ENCODE assay signal across 12 cellular contexts in the genomic region with DNA sequence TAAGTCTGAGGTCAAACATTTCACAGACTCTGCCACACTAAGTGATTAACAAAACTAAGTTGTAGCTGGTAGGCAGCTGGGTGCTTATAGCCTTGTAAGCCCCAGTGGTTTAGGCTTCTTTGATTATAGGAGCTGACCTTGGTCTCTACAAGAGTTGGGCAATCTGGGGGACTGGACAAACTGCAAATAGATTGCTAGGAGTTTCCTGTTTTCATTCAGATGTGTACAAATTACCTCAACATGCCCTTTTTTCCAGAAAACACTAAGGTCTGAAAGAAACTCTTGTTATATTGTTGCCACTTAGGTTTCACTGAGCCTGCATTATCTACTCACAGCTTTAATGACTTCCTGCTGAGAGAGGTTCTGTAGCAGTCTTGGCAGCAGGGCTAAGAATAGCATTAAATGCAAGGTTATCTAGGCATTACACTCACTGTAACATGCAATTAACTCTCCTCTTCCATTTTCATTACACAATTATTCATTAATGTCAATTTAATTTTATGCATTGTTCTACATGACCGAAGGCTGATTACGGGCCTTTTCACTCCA.
DNase-seq lines count a peak whose midpoint lies in the region; ATAC-seq, FAIRE-seq and TF ChIP-seq lines count a peak whose summit lies in the region.
"Had no signal": no experiment of that assay in that cellular context is flagged by ENCODE, and none has a peak within 500 bp of the region (broad histone marks: within the 10 kb centered on the region; RNA-seq: fewer than 3 reads in every experiment).

No MANE protein-coding gene starts in this region.

- H3K27ac ChIP-seq in HUES6 (ENCODE audit: low read depth, low read length) (peak overlapping the region; percentile 48; the same call in 1 of the 2 replicates), K562 (ENCODE audit: extremely low read depth, low read depth, low read length) (peak overlapping the region; percentile 52; the same call in 1 of the 3 replicates)
- H3K27ac ChIP-seq: left lung had no signal

- intact Hi-C loops in K562 (cut with micrococcal nuclease): no loop called here

- H3K9me1 ChIP-seq in K562 (ENCODE audit: control insufficient read depth, insufficient read depth, low read length): no peaks in the 10 kb centered on the region

- peak; percentile 13; the same call in 1 of the 2 replicates for TF ChIP-seq EP300 in K562 (IDR thresholded peaks at IDR 0.05; ENCODE audit: low read length)

- in situ Hi-C loops in K562 (cut with MboI): no loop called here

- POLR2A ChIA-PET in K562 (lab: Yijun Ruan, JAX): no interaction called here

- peak; percentile 79 for ATAC-seq in K562
- ATAC-seq: left lung had no signal

- H3K9me3 ChIP-seq in HUES6 (ENCODE audit: control insufficient read depth, insufficient read depth, low read depth, low read length) (peaks cover 8% of the 10 kb centered on the region), K562 (replicated peaks; ENCODE audit: control insufficient read depth, insufficient read depth, low read depth, low read length) (no peaks in the 10 kb centered on the region)
- H3K9me3 ChIP-seq: left lung had no signal

- peak overlapping the region; percentile 4; the same call in 1 of the 2 replicates for H2AFZ ChIP-seq in K562 (ENCODE audit: low read depth, low read length)

- TF ChIP-seq POLR2A in K562 (conservative IDR thresholded peaks at IDR 0.05) (no peak), erythroblast (IDR thresholded peaks at IDR 0.05; ENCODE audit: low read length) (no peak)

- no peaks in the 10 kb centered on the region for H3K79me2 ChIP-seq in K562 (ENCODE audit: control insufficient read depth, insufficient read depth, low read length)

- no peak for TF ChIP-seq CTCF in K562 (IDR thresholded peaks at IDR 0.05 in 2 of 3, conservative IDR thresholded peaks at IDR 0.05 in 1 of 3; ENCODE audit: insufficient read depth in 2 of 3, low read depth in 1 of 3, low read length in 3 of 3)

- H3K4me1 ChIP-seq in HUES6 (ENCODE audit: control insufficient read depth, insufficient read depth, low read length): peaks cover 36% of the 10 kb centered on the region
- H3K4me1 ChIP-seq in K562 (replicated peaks in 1 of 2; ENCODE audit: control insufficient read depth in 2 of 2, insufficient read depth in 2 of 2, low read length in 2 of 2): no peaks in the 10 kb centered on the region
- H3K4me1 ChIP-seq: left lung had no signal

- H3K27me3 ChIP-seq in HUES6 (ENCODE audit: control insufficient read depth, insufficient read depth, low read length) (no peaks in the 10 kb centered on the region), K562 (ENCODE audit: control insufficient read depth in 2 of 2, insufficient read depth in 2 of 2, low read length in 2 of 2) (no peaks in the 10 kb centered on the region)
- H3K27me3 ChIP-seq: left lung had no signal

- no peak overlapping the region for H3K4me2 ChIP-seq in K562 (ENCODE audit: insufficient read depth, low read length)

- H3K4me3 ChIP-seq in HUES6 (ENCODE audit: low read depth, low read length) (no peak overlapping the region), K562 (no peak overlapping the region)
- H3K4me3 ChIP-seq: left lung had no signal

- no peak for FAIRE-seq in K562 (lab: Jason Lieb, UNC)
- FAIRE-seq: GM18507 had no signal

- no peaks in the 10 kb centered on the region for H4K20me1 ChIP-seq in K562 (replicated peaks; ENCODE audit: control insufficient read depth, insufficient read depth, low read length)

- WGBS in K562 (ENCODE audit: insufficient coverage, low coverage, missing lambda C conversion rate): 0% methylated on average over 2 of the region's 2 CpGs

- CTCF ChIA-PET in K562 (lab: Yijun Ruan, JAX; ENCODE audit: low intra/inter-chr PET ratio): no interaction called here

- DNase-seq in NCI-H2227 (lab: John Stamatoyannopoulos, UW; ENCODE audit: unreplicated experiment): peak; percentile 52
- peak in 2 of 4 experiments; percentile 5 to 30 for DNase-seq in K562 (ENCODE audit: extremely low read depth in 1 of 4, low spot score in 3 of 4)
- peak; percentile 55 for DNase-seq in renal cortical epithelial cell (ENCODE audit: low read depth)
- no peak for DNase-seq in kidney glomerular epithelial cell (lab: John Stamatoyannopoulos, UW)
- no peak for DNase-seq in erythroblast (lab: John Stamatoyannopoulos, UW)
- DNase-seq in stimulated activated CD4-positive, alpha-beta T cell treated with anti-CD3 and anti-CD28 coated beads, Interleukin-2, amount 100 ng/mL, for 24 hours: no peak
- DNase-seq: activated CD8-positive, alpha-beta memory T cell treated with anti-CD3 and anti-CD28 coated beads for 24 hours; anterior cingulate cortex; left lung; NCI-H1694 treated with DMSO at 0.1 percent for 48 hours had no signal

- H3K36me3 ChIP-seq in HUES6 (ENCODE audit: control insufficient read depth, insufficient read depth, low read length) (no peaks in the 10 kb centered on the region), K562 (ENCODE audit: control insufficient read depth, insufficient read depth, low read length) (no peaks in the 10 kb centered on the region)
- H3K36me3 ChIP-seq: left lung had no signal

- BruUV-seq in K562 (replicated peaks; lab: Mats Ljungman, UMichigan): no TSS peak

- TF ChIP-seq RAD21 in K562 (CRISPR knock-in tag; conservative IDR thresholded peaks at IDR 0.05 in 1 of 2, IDR thresholded peaks at IDR 0.05 in 1 of 2): no peak

- H3K9ac ChIP-seq in HUES6 (ENCODE audit: low read length) (no peak overlapping the region), K562 (ENCODE audit: insufficient read depth in 1 of 2, low read depth in 2 of 2, low read length in 2 of 2) (no peak overlapping the region)

TF ChIP-seq in K562, 482 proteins besides CTCF, POLR2A, EP300 and RAD21 (continues in another document):
- TF ChIP-seq, protein P1, sequence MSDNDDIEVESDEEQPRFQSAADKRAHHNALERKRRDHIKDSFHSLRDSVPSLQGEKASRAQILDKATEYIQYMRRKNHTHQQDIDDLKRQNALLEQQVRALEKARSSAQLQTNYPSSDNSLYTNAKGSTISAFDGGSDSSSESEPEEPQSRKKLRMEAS (CRISPR knock-in tag; IDR thresholded peaks at IDR 0.05): no peak
- TF ChIP-seq TCF7L2 (IDR thresholded peaks at IDR 0.05; ENCODE audit: low read depth, low read length) (no peak), CBFB (CRISPR knock-in tag; IDR thresholded peaks at IDR 0.05) (no peak), ZKSCAN8 (CRISPR knock-in tag; IDR thresholded peaks at IDR 0.05) (no peak), ETV1 (tag; conservative IDR thresholded peaks at IDR 0.05; ENCODE audit: low read depth) (peak; percentile 75), MEF2A (IDR thresholded peaks at IDR 0.05; ENCODE audit: control insufficient read depth, low read depth, low read length) (peak; percentile 83), MEF2D (tag; conservative IDR thresholded peaks at IDR 0.05; ENCODE audit: low read depth) (peak; percentile 88), ZC3H11A (IDR thresholded peaks at IDR 0.05; ENCODE audit: low read depth, low read length) (no peak), RBM17 (IDR thresholded peaks at IDR 0.05; ENCODE audit: borderline replicate concordance, low read depth, low read length) (no peak), CTBP1 (IDR thresholded peaks at IDR 0.05; ENCODE audit: borderline replicate concordance) (no peak), ARID1B (IDR thresholded peaks at IDR 0.05) (peak; percentile 39; the same call in 1 of the 2 replicates), NR4A1 (CRISPR knock-in tag; IDR thresholded peaks at IDR 0.05) (no peak), NR4A1 (tag; IDR thresholded peaks at IDR 0.05) (no peak), SNIP1 (IDR thresholded peaks at IDR 0.05; ENCODE audit: low read depth) (no peak), BRCA1 (IDR thresholded peaks at IDR 0.05) (no peak), BRCA1 (CRISPR knock-in tag; IDR thresholded peaks at IDR 0.05) (no peak), CEBPB (tag; IDR thresholded peaks at IDR 0.05) (0 out of 2 replicates have a peak, but pooled peaks have one; percentile 34), WHSC1 (IDR thresholded peaks at IDR 0.05; ENCODE audit: low read length) (no peak), ZNF695 (CRISPR knock-in tag; IDR thresholded peaks at IDR 0.05) (no peak)
- TF ChIP-seq, protein P2, sequence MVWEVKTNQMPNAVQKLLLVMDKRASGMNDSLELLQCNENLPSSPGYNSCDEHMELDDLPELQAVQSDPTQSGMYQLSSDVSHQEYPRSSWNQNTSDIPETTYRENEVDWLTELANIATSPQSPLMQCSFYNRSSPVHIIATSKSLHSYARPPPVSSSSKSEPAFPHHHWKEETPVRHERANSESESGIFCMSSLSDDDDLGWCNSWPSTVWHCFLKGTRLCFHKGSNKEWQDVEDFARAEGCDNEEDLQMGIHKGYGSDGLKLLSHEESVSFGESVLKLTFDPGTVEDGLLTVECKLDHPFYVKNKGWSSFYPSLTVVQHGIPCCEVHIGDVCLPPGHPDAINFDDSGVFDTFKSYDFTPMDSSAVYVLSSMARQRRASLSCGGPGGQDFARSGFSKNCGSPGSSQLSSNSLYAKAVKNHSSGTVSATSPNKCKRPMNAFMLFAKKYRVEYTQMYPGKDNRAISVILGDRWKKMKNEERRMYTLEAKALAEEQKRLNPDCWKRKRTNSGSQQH (CRISPR knock-in tag; IDR thresholded peaks at IDR 0.05): no peak
- TF ChIP-seq, protein P3, sequence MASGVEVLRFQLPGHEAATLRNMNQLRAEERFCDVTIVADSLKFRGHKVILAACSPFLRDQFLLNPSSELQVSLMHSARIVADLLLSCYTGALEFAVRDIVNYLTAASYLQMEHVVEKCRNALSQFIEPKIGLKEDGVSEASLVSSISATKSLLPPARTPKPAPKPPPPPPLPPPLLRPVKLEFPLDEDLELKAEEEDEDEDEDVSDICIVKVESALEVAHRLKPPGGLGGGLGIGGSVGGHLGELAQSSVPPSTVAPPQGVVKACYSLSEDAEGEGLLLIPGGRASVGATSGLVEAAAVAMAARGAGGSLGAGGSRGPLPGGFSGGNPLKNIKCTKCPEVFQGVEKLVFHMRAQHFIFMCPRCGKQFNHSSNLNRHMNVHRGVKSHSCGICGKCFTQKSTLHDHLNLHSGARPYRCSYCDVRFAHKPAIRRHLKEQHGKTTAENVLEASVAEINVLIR (CRISPR knock-in tag; IDR thresholded peaks at IDR 0.05): no peak
- TF ChIP-seq, protein P4, sequence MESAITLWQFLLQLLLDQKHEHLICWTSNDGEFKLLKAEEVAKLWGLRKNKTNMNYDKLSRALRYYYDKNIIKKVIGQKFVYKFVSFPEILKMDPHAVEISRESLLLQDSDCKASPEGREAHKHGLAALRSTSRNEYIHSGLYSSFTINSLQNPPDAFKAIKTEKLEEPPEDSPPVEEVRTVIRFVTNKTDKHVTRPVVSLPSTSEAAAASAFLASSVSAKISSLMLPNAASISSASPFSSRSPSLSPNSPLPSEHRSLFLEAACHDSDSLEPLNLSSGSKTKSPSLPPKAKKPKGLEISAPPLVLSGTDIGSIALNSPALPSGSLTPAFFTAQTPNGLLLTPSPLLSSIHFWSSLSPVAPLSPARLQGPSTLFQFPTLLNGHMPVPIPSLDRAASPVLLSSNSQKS (CRISPR knock-in tag; IDR thresholded peaks at IDR 0.05): no peak

Comparison
In these comparisons a context has a peak if more than half of its experiments do, and no peak if none do; other contexts are left out.
1. DNase-seq: peak in NCI-H2227 (single experiment) and renal cortical epithelial cell (single experiment); none in kidney glomerular epithelial cell (single experiment), erythroblast (0 of 2) and stimulated activated CD4-positive, alpha-beta T cell treated with anti-CD3 and anti-CD28 coated beads, Interleukin-2, amount 100 ng/mL, for 24 hours (0 of 2).